In genomic region chr17:15502315-15503112, GRCh38 we compare ENCODE assay signal across 8 cellular contexts. TPM values are rescaled to one million over a fixed set of nuclear protein-coding genes. Genes with fewer than 3 reads are reported as not detected.
DNase-seq lines count a peak whose midpoint lies in the region.

No MANE protein-coding gene starts in this region.

- no peaks in the 10 kb centered on the region for H3F3A ChIP-seq in GM23248 (ENCODE audit: insufficient read depth)

- H3K27ac ChIP-seq in GM23248: peak overlapping the region; percentile 27
- peak overlapping the region; percentile 63 for H3K27ac ChIP-seq in layer of hippocampus (ENCODE audit: low read depth, low read length)

- H3K9me3 ChIP-seq in GM23248 (ENCODE audit: low read depth): no peaks in the 10 kb centered on the region

- peak overlapping the region; percentile 54 for H3K4me3 ChIP-seq in GM23248

- no peaks in the 10 kb centered on the region for H4K20me1 ChIP-seq in GM23248 (ENCODE audit: insufficient read depth)

- H3K27me3 ChIP-seq in GM23248 (replicated peaks; ENCODE audit: insufficient read depth): no peaks in the 10 kb centered on the region
- H3K27me3 ChIP-seq in layer of hippocampus (ENCODE audit: control insufficient read depth, insufficient read depth, low read length): no peaks in the 10 kb centered on the region

- H3K4me2 ChIP-seq in GM23248 (ENCODE audit: unreplicated experiment): peak overlapping the region; percentile 75

- H3K79me2 ChIP-seq in GM23248 (ENCODE audit: insufficient read depth): no peaks in the 10 kb centered on the region

- H3K36me3 ChIP-seq in GM23248 (ENCODE audit: low read depth): no peaks in the 10 kb centered on the region

- peak overlapping the region; percentile 56 for H3K9ac ChIP-seq in GM23248

- in situ Hi-C loops in GM23248 (cut with MboI): loop anchor here (25.0 kb wide), 1 partner anchor 565 kb away; no protein-coding TSS in a partner anchor

- H3K4me1 ChIP-seq in GM23248 (ENCODE audit: insufficient read depth): peaks cover 9% of the 10 kb centered on the region; the same call in 1 of the 2 replicates

- H3K9me2 ChIP-seq in GM23248 (ENCODE audit: insufficient read depth): no peaks in the 10 kb centered on the region

- 6 to 9% methylated on average over 30 to 32 of the region's 32 CpGs for WGBS in GM23248 (ENCODE audit: low coverage in 1 of 2, low lambda C conversion rate in 2 of 2, missing lambda C conversion rate in 2 of 2), 2 experiments

- peak overlapping the region; percentile 74 for H2AFZ ChIP-seq in GM23248

- DNase-seq in ELF-1 (ENCODE audit: low read depth, low spot score) (peak; percentile 87), GM23248 (peak; percentile 97), M059J (ENCODE audit: low read depth) (peak; percentile 74), cerebellar cortex (ENCODE audit: low spot score) (peak; percentile 83), NCI-H446 treated with DMSO at 0.1 percent for 48 hours (lab: John Stamatoyannopoulos, UW) (no peak)
- DNase-seq in activated CD4-positive, alpha-beta T cell treated with anti-CD3 and anti-CD28 coated beads for 1 hour: peak; percentile 39
- peak; percentile 32 to 68 (median 60) for DNase-seq in stimulated activated CD4-positive, alpha-beta T cell treated with anti-CD3 and anti-CD28 coated beads, Interleukin-1b, Interleukin-23, amount 100 ng/mL, for 24 hours (ENCODE audit: low read depth in 4 of 4, low spot score in 1 of 4)

RNA-seq across cellular contexts. Expression of gene CDRT4, which starts 35.1 kb away (rescaled TPM):
- total RNA-seq in GM23248 (2014; rRNA removed; shearing (Covaris generic)): 3.8 and 23.3 TPM in 2 replicates
- 3.0 and 4.1 TPM in 2 replicates for polyA plus RNA-seq in GM23248 (2016; fragmentation: Nextera tagmentation; extraction: Ambion mirVana)
- 0.59 TPM in 1 of 2 replicates, not detected in the other for total RNA-seq in M059J (2014; rRNA removed; shearing (Covaris generic))
